8 cellular contexts compared by ENCODE assay signal in the genomic region with DNA sequence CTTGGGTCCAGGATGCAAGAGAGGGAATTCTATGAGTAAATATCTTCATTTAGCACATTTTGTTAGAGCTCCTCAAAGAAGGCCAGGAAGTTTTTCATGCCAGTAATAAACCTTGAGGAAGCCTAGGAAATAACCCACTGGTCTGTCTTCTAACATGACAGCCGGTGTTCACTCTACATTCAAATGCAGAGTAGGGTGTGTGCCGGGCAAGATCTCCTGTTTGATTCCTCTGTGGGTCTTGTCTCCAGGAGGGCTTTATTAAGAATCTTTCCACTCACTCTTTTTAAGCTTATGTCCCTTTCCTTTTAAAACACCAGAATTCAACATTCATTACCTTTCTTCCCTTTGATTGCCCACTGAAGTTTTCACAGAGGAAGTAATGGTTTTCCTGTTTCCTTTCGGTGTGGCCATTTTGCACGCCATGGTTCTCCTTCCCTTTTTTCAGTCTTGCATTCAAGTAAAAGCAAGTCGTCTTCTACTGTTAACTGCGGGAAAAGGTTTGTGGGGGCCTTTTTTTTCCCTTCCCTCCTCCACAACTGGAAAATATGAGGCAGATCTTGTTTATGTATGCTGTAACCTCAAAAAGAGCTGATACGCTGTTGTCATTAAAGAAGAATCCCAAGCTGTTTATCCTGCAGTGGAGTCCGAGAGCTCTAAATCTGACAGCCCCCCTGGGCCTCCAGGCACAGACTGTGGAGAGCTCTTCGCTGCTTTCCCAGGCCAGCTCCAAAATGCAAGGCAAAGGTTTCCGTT. TPM values are rescaled to one million over a fixed set of nuclear protein-coding genes. Genes with fewer than 3 reads are reported as not detected.
DNase-seq lines count a peak whose midpoint lies in the region; ATAC-seq and TF ChIP-seq lines count a peak whose summit lies in the region.

No MANE protein-coding gene starts in this region.

- peak overlapping the region; percentile 56 to 83 for H3K4me3 Mint-ChIP-seq in activated T-cell treated with anti-CD3 and anti-CD28 coated beads, Interleukin-2, amount 50 U/mL, for 72 hours

- H2AFZ ChIP-seq in OCI-LY7 (ENCODE audit: low read length), result no peak overlapping the region

- H3K9me3 ChIP-seq in OCI-LY7 (ENCODE audit: low read length) (no peaks in the 10 kb centered on the region), duodenal mucosa (ENCODE audit: control insufficient read depth in 1 of 2, low read length in 2 of 2) (no peaks in the 10 kb centered on the region), muscle layer of colon (ENCODE audit: low read length) (no peaks in the 10 kb centered on the region)

- ATAC-seq in activated T-cell treated with anti-CD3 and anti-CD28 coated beads, Interleukin-2, amount 50 U/mL, for 72 hours (replicated peaks in 1 of 2), result no peak

- H3K4me1 Mint-ChIP-seq in activated T-cell treated with anti-CD3 and anti-CD28 coated beads, Interleukin-2, amount 50 U/mL, for 72 hours (ENCODE audit: low read depth), result peaks cover 59% of the 10 kb centered on the region

- 0 out of 2 replicates have a peak, but pooled peaks cover 4% of the 10 kb centered on the region for H4K20me1 ChIP-seq in OCI-LY7 (ENCODE audit: insufficient read depth, low read length)

- H3K36me3 ChIP-seq in OCI-LY7 (ENCODE audit: insufficient read depth, low read length) (no peaks in the 10 kb centered on the region), duodenal mucosa (ENCODE audit: control insufficient read depth in 1 of 2, insufficient read depth in 2 of 2, low read length in 2 of 2) (no peaks in the 10 kb centered on the region), muscle layer of colon (ENCODE audit: insufficient read depth, low read length) (no peaks in the 10 kb centered on the region)

- H3K27me3 Mint-ChIP-seq in activated T-cell treated with anti-CD3 and anti-CD28 coated beads, Interleukin-2, amount 50 U/mL, for 72 hours (ENCODE audit: low read depth), result no peaks in the 10 kb centered on the region

- no peak for DNase-seq in activated T-cell treated with anti-CD3 and anti-CD28 coated beads, Interleukin-2, amount 50 U/mL, for 72 hours
- DNase-seq in activated T-cell treated with anti-CD3 and anti-CD28 coated beads for 4 hours, result no peak
- DNase-seq in OCI-LY7 (ENCODE audit: low spot score), result no peak
- DNase-seq in NCI-H1417 treated with DMSO at 0.1 percent for 48 hours (lab: John Stamatoyannopoulos, UW), result no peak
- no peak for DNase-seq in NCI-H1694 (lab: John Stamatoyannopoulos, UW)
- DNase-seq in NCI-H446 (lab: John Stamatoyannopoulos, UW), result no peak

- H3K27ac ChIP-seq in OCI-LY7 (ENCODE audit: low read depth, low read length, poor library complexity, severe bottlenecking) (no peak overlapping the region), duodenal mucosa (ENCODE audit: low read depth, low read length) (peak overlapping the region; percentile 64), muscle layer of colon (ENCODE audit: low read depth, low read length) (peak overlapping the region; percentile 86)

- H3K4me3 ChIP-seq in OCI-LY7 (ENCODE audit: low read depth, low read length, poor library complexity, severe bottlenecking) (no peak overlapping the region), duodenal mucosa (ENCODE audit: low read depth in 1 of 2, low read length in 2 of 2) (peak overlapping the region in 1 of 2 donors; percentile 5), muscle layer of colon (ENCODE audit: low read depth in 1 of 2, low read length in 2 of 2) (peak overlapping the region in 1 of 2 donors; percentile 14)

- POLR2A ChIA-PET in OCI-LY7 (lab: Charles Lee), result interaction anchor here (0.7 to 2.2 kb wide), 10 partner anchors 9 to 1672 kb away, joined by 3 to 7 read pairs (median 4); no protein-coding TSS in a partner anchor

- CTCF ChIA-PET in OCI-LY7 (lab: Charles Lee; ENCODE audit: unreplicated experiment), result interaction anchor here (0.5 to 1.1 kb wide), 2 partner anchors 180 to 187 kb away, joined by 3 read pairs; no protein-coding TSS in a partner anchor

- H3K27me3 ChIP-seq in duodenal mucosa (ENCODE audit: control insufficient read depth in 1 of 2, insufficient read depth in 2 of 2, low read length in 2 of 2) (no peaks in the 10 kb centered on the region), muscle layer of colon (ENCODE audit: control insufficient read depth in 1 of 2, insufficient read depth in 2 of 2, low read length in 2 of 2) (no peaks in the 10 kb centered on the region)

- H3K9me2 ChIP-seq in OCI-LY7 (ENCODE audit: insufficient read depth, low read length), result no peaks in the 10 kb centered on the region

- no peak for TF ChIP-seq CTCF in OCI-LY7 (conservative IDR thresholded peaks at IDR 0.05; ENCODE audit: low read length)

- H3K36me3 Mint-ChIP-seq in activated T-cell treated with anti-CD3 and anti-CD28 coated beads, Interleukin-2, amount 50 U/mL, for 72 hours (ENCODE audit: insufficient read depth in 2 of 2), result no peaks in the 10 kb centered on the region

- H3K79me2 ChIP-seq in OCI-LY7 (ENCODE audit: insufficient read depth, low read depth, low read length), result no peaks in the 10 kb centered on the region

- H3K4me1 ChIP-seq in OCI-LY7 (ENCODE audit: insufficient read depth, low read length, poor library complexity, severe bottlenecking) (peaks cover 9% of the 10 kb centered on the region), duodenal mucosa (ENCODE audit: control insufficient read depth in 1 of 2, insufficient read depth in 2 of 2, low read length in 2 of 2) (peaks cover 31 to 48% of the 10 kb centered on the region in 2 donors), muscle layer of colon (ENCODE audit: insufficient read depth, low read length) (peaks cover 39% of the 10 kb centered on the region)

- BruUV-seq in OCI-LY7 (replicated peaks; lab: Mats Ljungman, UMichigan), result no TSS peak

- H3K4me2 ChIP-seq in OCI-LY7 (ENCODE audit: low read length), result peak overlapping the region; percentile 33; the same call in 1 of the 2 replicates

- H3K27ac Mint-ChIP-seq in activated T-cell treated with anti-CD3 and anti-CD28 coated beads, Interleukin-2, amount 50 U/mL, for 72 hours, result peak overlapping the region; percentile 72

- H3K9ac ChIP-seq in duodenal mucosa (ENCODE audit: low read depth in 1 of 2, low read length in 2 of 2) (peak overlapping the region in 1 of 2 donors; percentile 22), muscle layer of colon (ENCODE audit: low read length) (no peak overlapping the region)

- intact Hi-C loops in OCI-LY7 (cut with micrococcal nuclease; ENCODE audit: unreplicated experiment), result no loop called here

- H3K9me3 Mint-ChIP-seq in activated T-cell treated with anti-CD3 and anti-CD28 coated beads, Interleukin-2, amount 50 U/mL, for 72 hours, result no peaks in the 10 kb centered on the region

RNA-seq across cellular contexts. Expression of gene FILIP1L, which starts 40.6 kb away (rescaled TPM):
- total RNA-seq in activated T-cell treated with anti-CD3 and anti-CD28 coated beads, Interleukin-2, amount 50 U/mL, for 72 hours, result under 1 TPM; 0.46 to 0.93 TPM
- not detected in 2 replicates for total RNA-seq in OCI-LY7 (2014; rRNA removed; shearing (Covaris generic))
- not detected in 2 replicates for total RNA-seq in OCI-LY7 (2022)
